In genomic region chr22:36332623-36333331, GRCh38 we compare ENCODE assay signal across 8 cellular contexts. TPM values are rescaled to one million over a fixed set of nuclear protein-coding genes. Genes with fewer than 3 reads are reported as not detected.
DNase-seq lines count a peak whose midpoint lies in the region; ATAC-seq and TF ChIP-seq lines count a peak whose summit lies in the region.

No MANE protein-coding gene starts in this region.

- H3K4me2 ChIP-seq in PC-3 (ENCODE audit: low read length) (peak overlapping the region; percentile 83), hepatocyte (peak overlapping the region; percentile 44)

- H3K27ac ChIP-seq in HEK293 (ENCODE audit: extremely low read depth, low read depth, low read length) (peak overlapping the region; percentile 85), PC-3 (ENCODE audit: low read length) (peak overlapping the region; percentile 97), hepatocyte (peak overlapping the region; percentile 97)

- no peaks in the 10 kb centered on the region for H3K9me3 ChIP-seq in HEK293 (ENCODE audit: control insufficient read depth, insufficient read depth, low read depth, low read length)
- no peaks in the 10 kb centered on the region for H3K9me3 ChIP-seq in PC-3 (ENCODE audit: low read length)
- H3K9me3 ChIP-seq in hepatocyte (ENCODE audit: low read depth) = no peaks in the 10 kb centered on the region
- no peaks in the 10 kb centered on the region for H3K9me3 ChIP-seq in BE2C
- no peaks in the 10 kb centered on the region for H3K9me3 ChIP-seq in MG63

- H3F3A ChIP-seq in PC-3 (ENCODE audit: low read length, unreplicated experiment) = peaks cover 23% of the 10 kb centered on the region

- H3K79me2 ChIP-seq in PC-3 (ENCODE audit: low read length) (peaks cover 95% of the 10 kb centered on the region), hepatocyte (peaks cover 89% of the 10 kb centered on the region)

- DNase-seq in PC-3 (peak; percentile 89), hepatocyte (ENCODE audit: low spot score) (peak; percentile 71), BE2C (no peak), MG63 (no peak), NCI-H187 treated with DMSO at 0.1 percent for 48 hours (lab: John Stamatoyannopoulos, UW) (no peak)
- DNase-seq in activated effector memory CD4-positive, alpha-beta T cell treated with anti-CD3 and anti-CD28 coated beads, Interleukin-2, amount 50 U/mL, for 16 hours = peak; percentile 85
- DNase-seq in stimulated activated CD4-positive, alpha-beta T cell treated with anti-CD3 and anti-CD28 coated beads, Interleukin-12 subunit alpha, Interleukin-12 subunit beta, amount 100 ng/mL, for 4 hours = peak; percentile 51

- POLR2A ChIA-PET in HEK293 (lab: Yijun Ruan, JAX) = interaction anchor here (1.0 to 3.7 kb wide), 10 partner anchors 10 to 149 kb away, joined by 3 to 45 read pairs (median 6); partner anchors contain the start of genes MYH9 and TXN2
- POLR2A ChIA-PET in PC-3 (lab: Charles Lee; ENCODE audit: unreplicated experiment) = interaction anchor here (0.6 kb wide), 1 partner anchor 77 kb away, joined by 9 read pairs; no protein-coding TSS in a partner anchor

- CTCF ChIA-PET in HEK293 (lab: Yijun Ruan, JAX) (interaction anchor here (0.7 to 5.7 kb wide), 8 partner anchors 8 to 136 kb away, joined by 3 to 57 read pairs (median 4); no protein-coding TSS in a partner anchor), PC-3 (lab: Charles Lee) (no interaction called here)

- no peaks in the 10 kb centered on the region for H3K9me2 ChIP-seq in PC-3 (replicated peaks; ENCODE audit: low read length)
- no peaks in the 10 kb centered on the region for H3K9me2 ChIP-seq in hepatocyte (replicated peaks; ENCODE audit: insufficient read depth)

- H3K4me3 ChIP-seq in HEK293 (ENCODE audit: low read depth, low read length) (no peak overlapping the region), PC-3 (ENCODE audit: low read length) (peak overlapping the region; percentile 55), hepatocyte (no peak overlapping the region), BE2C (ENCODE audit: low read depth, low read length) (no peak overlapping the region), MG63 (no peak overlapping the region)

- H3K27me3 ChIP-seq in PC-3 (ENCODE audit: low read length) (no peaks in the 10 kb centered on the region), hepatocyte (no peaks in the 10 kb centered on the region), BE2C (no peaks in the 10 kb centered on the region), MG63 (no peaks in the 10 kb centered on the region)

- no TSS peak for BruUV-seq in PC-3 (replicated peaks; lab: Mats Ljungman, UMichigan)

- H4K20me1 ChIP-seq in PC-3 (ENCODE audit: low read length) = peaks cover 18% of the 10 kb centered on the region; the same call in 1 of the 2 replicates
- H4K20me1 ChIP-seq in hepatocyte (ENCODE audit: insufficient read depth, poor library complexity, severe bottlenecking) = peaks cover 14% of the 10 kb centered on the region

- H2AFZ ChIP-seq in PC-3 (ENCODE audit: low read length) (no peak overlapping the region), hepatocyte (no peak overlapping the region)

- intact Hi-C loops in PC-3 (cut with micrococcal nuclease) = loop anchor here (1.0 kb wide), 1 partner anchor 138 kb away; no protein-coding TSS in a partner anchor

- 52% methylated on average over 13 of the region's 13 CpGs for WGBS in hepatocyte (ENCODE audit: low lambda C conversion rate, missing lambda C conversion rate)

- peaks cover 48% of the 10 kb centered on the region for H3K4me1 ChIP-seq in HEK293 (ENCODE audit: control insufficient read depth, insufficient read depth, low read length)
- H3K4me1 ChIP-seq in PC-3 (ENCODE audit: insufficient read depth, low read length) = peaks cover 78% of the 10 kb centered on the region
- peaks cover 77% of the 10 kb centered on the region for H3K4me1 ChIP-seq in hepatocyte (ENCODE audit: insufficient read depth)
- H3K4me1 ChIP-seq in BE2C = peaks cover 67% of the 10 kb centered on the region

- peaks cover 0 to 70% of the 10 kb centered on the region in 2 experiments; a peak in 1 of 3 replicates for H3K36me3 ChIP-seq in HEK293 (ENCODE audit: control insufficient read depth in 2 of 2, insufficient read depth in 1 of 2, low read length in 2 of 2)
- H3K36me3 ChIP-seq in PC-3 (ENCODE audit: low read depth, low read length) = peaks cover 56% of the 10 kb centered on the region
- no peaks in the 10 kb centered on the region for H3K36me3 ChIP-seq in hepatocyte (replicated peaks; ENCODE audit: insufficient read depth, low read depth)
- H3K36me3 ChIP-seq in BE2C = peaks cover 48% of the 10 kb centered on the region
- peaks cover 96% of the 10 kb centered on the region for H3K36me3 ChIP-seq in MG63

- TF ChIP-seq CTCF in HEK293 (tag by site-specific recombination; IDR thresholded peaks at IDR 0.05) (no peak), PC-3 (conservative IDR thresholded peaks at IDR 0.05; ENCODE audit: low read depth, low read length) (no peak), hepatocyte (IDR thresholded peaks at IDR 0.05; ENCODE audit: poor library complexity) (no peak), BE2C (IDR thresholded peaks at IDR 0.05; ENCODE audit: low read depth, low read length) (no peak)

- peak overlapping the region; percentile 68 for H3K9ac ChIP-seq in PC-3 (ENCODE audit: low read length)

- ATAC-seq in PC-3 = peak; percentile 10

TF ChIP-seq in HEK293, 187 proteins besides CTCF, POLR2A, EP300 and RAD21 (continues in another document):
- TF ChIP-seq ZNF843 (tag by site-specific recombination; IDR thresholded peaks at IDR 0.05) = no peak
- no peak for TF ChIP-seq ZBTB11 (tag by site-specific recombination; conservative IDR thresholded peaks at IDR 0.05; ENCODE audit: low read depth)
- no peak for TF ChIP-seq ZNF423 (tag by site-specific recombination; IDR thresholded peaks at IDR 0.05)
- TF ChIP-seq, protein P1, sequence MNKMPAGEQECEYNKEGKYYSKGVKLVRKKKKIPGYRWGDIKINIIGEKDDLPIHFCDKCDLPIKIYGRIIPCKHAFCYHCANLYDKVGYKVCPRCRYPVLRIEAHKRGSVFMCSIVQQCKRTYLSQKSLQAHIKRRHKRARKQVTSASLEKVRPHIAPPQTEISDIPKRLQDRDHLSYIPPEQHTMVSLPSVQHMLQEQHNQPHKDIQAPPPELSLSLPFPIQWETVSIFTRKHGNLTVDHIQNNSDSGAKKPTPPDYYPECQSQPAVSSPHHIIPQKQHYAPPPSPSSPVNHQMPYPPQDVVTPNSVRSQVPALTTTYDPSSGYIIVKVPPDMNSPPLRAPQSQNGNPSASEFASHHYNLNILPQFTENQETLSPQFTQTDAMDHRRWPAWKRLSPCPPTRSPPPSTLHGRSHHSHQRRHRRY (tag by site-specific recombination; IDR thresholded peaks at IDR 0.05) = no peak
- no peak for TF ChIP-seq TCF7L2 (IDR thresholded peaks at IDR 0.05; ENCODE audit: borderline replicate concordance, low read depth, low read length)
- no peak for TF ChIP-seq ZNF433 (tag by site-specific recombination; IDR thresholded peaks at IDR 0.05; ENCODE audit: low read depth)
- TF ChIP-seq, protein P2, sequence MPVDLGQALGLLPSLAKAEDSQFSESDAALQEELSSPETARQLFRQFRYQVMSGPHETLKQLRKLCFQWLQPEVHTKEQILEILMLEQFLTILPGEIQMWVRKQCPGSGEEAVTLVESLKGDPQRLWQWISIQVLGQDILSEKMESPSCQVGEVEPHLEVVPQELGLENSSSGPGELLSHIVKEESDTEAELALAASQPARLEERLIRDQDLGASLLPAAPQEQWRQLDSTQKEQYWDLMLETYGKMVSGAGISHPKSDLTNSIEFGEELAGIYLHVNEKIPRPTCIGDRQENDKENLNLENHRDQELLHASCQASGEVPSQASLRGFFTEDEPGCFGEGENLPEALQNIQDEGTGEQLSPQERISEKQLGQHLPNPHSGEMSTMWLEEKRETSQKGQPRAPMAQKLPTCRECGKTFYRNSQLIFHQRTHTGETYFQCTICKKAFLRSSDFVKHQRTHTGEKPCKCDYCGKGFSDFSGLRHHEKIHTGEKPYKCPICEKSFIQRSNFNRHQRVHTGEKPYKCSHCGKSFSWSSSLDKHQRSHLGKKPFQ (tag by site-specific recombination; IDR thresholded peaks at IDR 0.05) = no peak
- TF ChIP-seq KLF1 (tag by site-specific recombination; IDR thresholded peaks at IDR 0.05) = peak; percentile 59; the same call in 1 of the 2 replicates

RNA-seq across cellular contexts. Expression of gene MYH9, which starts 55.0 kb away (rescaled TPM):
- total RNA-seq in PC-3 (2014; rRNA removed) (357 and 546 TPM in 2 replicates), hepatocyte (149 and 188 TPM in 2 replicates)
- polyA plus RNA-seq in hepatocyte = 125 and 140 TPM in 2 replicates
- 101 TPM for polyA plus RNA-seq in BE2C (2012; ENCODE audit: insufficient read depth, insufficient read length, low read depth)
- 323 and 380 TPM in 2 replicates for total RNA-seq in MG63 (2014; rRNA removed; shearing (Covaris generic); ENCODE audit: low replicate concordance)

Comparison
In these comparisons a context has a peak if more than half of its experiments do, and no peak if none do; other contexts are left out.
1. DNase-seq: peak in PC-3 (single experiment), activated effector memory CD4-positive, alpha-beta T cell treated with anti-CD3 and anti-CD28 coated beads, Interleukin-2, amount 50 U/mL, for 16 hours (single experiment), hepatocyte (single experiment) and stimulated activated CD4-positive, alpha-beta T cell treated with anti-CD3 and anti-CD28 coated beads, Interleukin-12 subunit alpha, Interleukin-12 subunit beta, amount 100 ng/mL, for 4 hours (single experiment); none in BE2C (single experiment), MG63 (single experiment) and NCI-H187 treated with DMSO at 0.1 percent for 48 hours (single experiment).
2. Peak in every context shown above with its lines, with median percentiles within 50 percentile points of each other: H3K27ac ChIP-seq.